Comparison of ENCODE assay signal across 6 cellular contexts in the genomic region with DNA sequence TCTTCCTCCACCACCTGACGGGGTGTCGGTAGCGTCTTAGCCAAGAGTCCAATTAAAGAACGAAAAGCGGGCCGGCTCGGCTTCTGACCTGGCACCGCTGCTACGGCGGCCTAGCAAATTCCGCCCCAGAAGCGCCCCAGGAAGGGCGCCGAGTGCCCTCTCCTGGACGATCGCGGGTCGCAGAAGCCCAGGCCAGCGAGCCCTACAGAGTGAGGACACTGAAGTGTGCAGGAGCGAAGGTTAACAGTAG. TPM values are rescaled to one million over a fixed set of nuclear protein-coding genes. Genes with fewer than 3 reads are reported as not detected.
DNase-seq lines count a peak whose midpoint lies in the region; ATAC-seq and TF ChIP-seq lines count a peak whose summit lies in the region.

No MANE protein-coding gene starts in this region.

- H3K4me2 ChIP-seq in IMR-90 (ENCODE audit: low read depth, low read length), result peak overlapping the region; percentile 75
- H3K4me2 ChIP-seq in smooth muscle cell, result peak overlapping the region; percentile 91

- H2BK20ac ChIP-seq in IMR-90 (ENCODE audit: low read depth, low read length), result no peak overlapping the region

- BruUV-seq in IMR-90 (replicated peaks; lab: Mats Ljungman, UMichigan), result no TSS peak

- intact Hi-C loops in IMR-90 (cut with micrococcal nuclease) (loop anchor here (2.0 kb wide), 2 partner anchors 28 to 72 kb away; a partner anchor contains a TSS), esophagus squamous epithelium (cut with DNase I) (loop anchor here (2.0 to 10.0 kb wide), 2 partner anchors 22 to 172 kb away; a partner anchor contains a TSS)

- peaks cover 32% of the 10 kb centered on the region for H3K79me2 ChIP-seq in smooth muscle cell (ENCODE audit: low read depth)

- TF ChIP-seq CTCF in IMR-90 (conservative IDR thresholded peaks at IDR 0.05; ENCODE audit: low read depth, low read length) (no peak), esophagus squamous epithelium (IDR thresholded peaks at IDR 0.05) (no peak), smooth muscle cell (IDR thresholded peaks at IDR 0.05; ENCODE audit: borderline replicate concordance, insufficient read depth, poor library complexity, severe bottlenecking) (no peak)

- POLR2A ChIA-PET in IMR-90 (lab: Charles Lee; ENCODE audit: unreplicated experiment), result no interaction called here

- 0% methylated on average over 4 of the region's 20 CpGs; no CpG with 5 or more reads in 1 of the 2 experiments for WGBS in IMR-90 (ENCODE audit: extremely low coverage in 2 of 2, insufficient read length in 1 of 2), 2 experiments
- 0% methylated on average over 10 of the region's 20 CpGs; no CpG with 5 or more reads in 1 of the 2 donors for WGBS in esophagus squamous epithelium, 2 donors
- under 1% methylated on average over 20 of the region's 20 CpGs for WGBS in smooth muscle cell (ENCODE audit: low lambda C conversion rate)

- ATAC-seq in GM18517 (IDR thresholded peaks at IDR 0.05; ENCODE audit: unreplicated experiment) (peak; percentile 28), IMR-90 (ENCODE audit: low read depth) (no peak)

- H3K79me1 ChIP-seq in IMR-90 (ENCODE audit: low read depth in 1 of 2, low read length in 2 of 2), result peaks cover 4 to 36% of the 10 kb centered on the region in 2 experiments; a peak in 2 of 4 replicates

- H3K23ac ChIP-seq in IMR-90 (ENCODE audit: low read depth, low read length), result peak overlapping the region; percentile 41; the same call in 1 of the 2 replicates

- H3K4me3 ChIP-seq in IMR-90 (ENCODE audit: insufficient read depth, low read depth, low read length), result peak overlapping the region; percentile 72
- peak overlapping the region; percentile 75 to 98 (median 94) for H3K4me3 ChIP-seq in esophagus squamous epithelium
- H3K4me3 ChIP-seq in smooth muscle cell, result peak overlapping the region; percentile 78

- dilution Hi-C loops in IMR-90 (cut with HindIII; ENCODE audit: low sequenced_read_pairs, unreplicated experiment), result no loop called here

- H3K14ac ChIP-seq in IMR-90 (replicated peaks; ENCODE audit: low read depth, low read length), result peak overlapping the region; percentile 81; the same call in 1 of the 2 replicates

- no peak overlapping the region; the same call in 2 of the 3 replicates for H2BK15ac ChIP-seq in IMR-90 (ENCODE audit: low read depth, low read length)

- H3K36me3 ChIP-seq in IMR-90 (ENCODE audit: control insufficient read depth, insufficient read depth, low read length) (peaks cover 11% of the 10 kb centered on the region; the same call in 1 of the 2 replicates), esophagus squamous epithelium (peaks cover 4 to 23% (median 12%) of the 10 kb centered on the region in 3 donors), smooth muscle cell (ENCODE audit: low read depth) (no peaks in the 10 kb centered on the region)

- peak overlapping the region; percentile 73 to 87 for H4K8ac ChIP-seq in IMR-90 (ENCODE audit: low read depth in 2 of 2, low read length in 2 of 2)

- H3K27me3 ChIP-seq in IMR-90 (ENCODE audit: control insufficient read depth, insufficient read depth, low read length), result no peaks in the 10 kb centered on the region
- H3K27me3 ChIP-seq in esophagus squamous epithelium, result no peaks in the 10 kb centered on the region
- H3K27me3 ChIP-seq in smooth muscle cell (ENCODE audit: low read depth), result no peaks in the 10 kb centered on the region

- H3K27ac ChIP-seq in IMR-90 (ENCODE audit: insufficient read depth, low read length) (peak overlapping the region; percentile 59), esophagus squamous epithelium (peak overlapping the region; percentile 86 to 98 (median 94)), smooth muscle cell (ENCODE audit: low read depth) (no peak overlapping the region)

- H4K20me1 ChIP-seq in IMR-90 (ENCODE audit: insufficient read depth, low read length) (peaks cover 16% of the 10 kb centered on the region), smooth muscle cell (ENCODE audit: low read depth) (peaks cover 25% of the 10 kb centered on the region)

- TF ChIP-seq POLR2A in IMR-90 (IDR thresholded peaks at IDR 0.05; ENCODE audit: low read depth, low read length), result no peak
- TF ChIP-seq POLR2A in esophagus squamous epithelium (IDR thresholded peaks at IDR 0.05), result no peak

- peak overlapping the region; percentile 12; the same call in 1 of the 2 replicates for H2BK120ac ChIP-seq in IMR-90 (ENCODE audit: low read depth, low read length)

- TF ChIP-seq RAD21 in IMR-90 (IDR thresholded peaks at IDR 0.05; ENCODE audit: low read length), result no peak

- no peaks in the 10 kb centered on the region for H3F3A ChIP-seq in smooth muscle cell (ENCODE audit: low read depth)

- peak overlapping the region; percentile 57 for H3K9ac ChIP-seq in IMR-90 (ENCODE audit: low read depth, low read length)
- peak overlapping the region; percentile 15 for H3K9ac ChIP-seq in smooth muscle cell (ENCODE audit: low read depth)

- no peak overlapping the region for H3K18ac ChIP-seq in IMR-90 (ENCODE audit: low read depth, low read length)

- H2AK5ac ChIP-seq in IMR-90 (ENCODE audit: low read depth, low read length), result no peak overlapping the region

- no peak overlapping the region; the same call in 1 of the 2 replicates for H3K56ac ChIP-seq in IMR-90 (ENCODE audit: extremely low read depth, insufficient read depth, low read length)

- peak overlapping the region; percentile 32 for H2BK5ac ChIP-seq in IMR-90 (ENCODE audit: low read depth, low read length, poor library complexity, severe bottlenecking)

- peak overlapping the region; percentile 35 for H4K5ac ChIP-seq in IMR-90 (ENCODE audit: low read depth, low read length)

- no peak for DNase-seq in IMR-90
- no peak for DNase-seq in esophagus squamous epithelium (lab: John Stamatoyannopoulos, UW)
- peak; percentile 73 for DNase-seq in smooth muscle cell (lab: John Stamatoyannopoulos, UW; ENCODE audit: unreplicated experiment)
- DNase-seq in GDM1 (lab: John Stamatoyannopoulos, UW), result no peak
- DNase-seq in NCI-H2196 (lab: John Stamatoyannopoulos, UW; ENCODE audit: unreplicated experiment), result no peak

- CTCF ChIA-PET in IMR-90 (lab: Yijun Ruan, JAX), result no interaction called here

- H3K9me3 ChIP-seq in IMR-90 (ENCODE audit: control insufficient read depth, insufficient read depth, low read length) (no peaks in the 10 kb centered on the region), esophagus squamous epithelium (no peaks in the 10 kb centered on the region), smooth muscle cell (replicated peaks; ENCODE audit: low read depth) (no peaks in the 10 kb centered on the region)

- H4K91ac ChIP-seq in IMR-90 (ENCODE audit: insufficient read depth, low read depth, low read length), result peak overlapping the region; percentile 74; the same call in 1 of the 2 replicates

- H3K4ac ChIP-seq in IMR-90 (ENCODE audit: low read depth, low read length), result peak overlapping the region; percentile 91

- H2AFZ ChIP-seq in IMR-90 (replicated peaks; ENCODE audit: low read length, poor library complexity) (peak overlapping the region; percentile 99), smooth muscle cell (ENCODE audit: low read depth) (peak overlapping the region; percentile 88)

- peak overlapping the region; percentile 84 for H2AK9ac ChIP-seq in IMR-90 (replicated peaks; ENCODE audit: low read depth, low read length, poor library complexity)

- no peaks in the 10 kb centered on the region; the same call in 1 of the 2 replicates for H3K9me1 ChIP-seq in IMR-90 (ENCODE audit: insufficient read depth, low read length)

- in situ Hi-C loops in IMR-90 (cut with MboI; ENCODE audit: low sequenced_read_pairs), result loop anchor here (5.0 kb wide), 1 partner anchor 169 kb away; a partner anchor contains a TSS

- H3K4me1 ChIP-seq in IMR-90 (ENCODE audit: control insufficient read depth, insufficient read depth, low read length) (peaks cover 14% of the 10 kb centered on the region), esophagus squamous epithelium (peaks cover 24 to 41% (median 25%) of the 10 kb centered on the region in 3 donors), smooth muscle cell (ENCODE audit: low read depth) (peaks cover 12% of the 10 kb centered on the region)

TF ChIP-seq in IMR-90, 13 proteins besides CTCF, POLR2A, EP300 and RAD21 (continues in another document):
- no peak for TF ChIP-seq MAZ (IDR thresholded peaks at IDR 0.05; ENCODE audit: borderline replicate concordance, low read depth, low read length)

RNA-seq across cellular contexts. Expression of a gene that starts 1.1 kb away (rescaled TPM):
- total RNA-seq in IMR-90 (2012; rRNA removed) (1.9 and 3.0 TPM in 2 replicates), esophagus squamous epithelium (10 to 100 TPM in 3 of 4 donors, 1 to 10 TPM in 1; 7.5 to 33.7 (median 15.6) TPM), smooth muscle cell (10.5 and 31.1 TPM in 2 replicates)
- polyA plus RNA-seq in IMR-90 (2012; rRNA removed) (27.5 and 30.7 TPM in 2 replicates), smooth muscle cell (8.8 and 11.2 TPM in 2 replicates)
- polyA plus RNA-seq in IMR-90 (2012; cell fraction: cytosol; rRNA removed), result 20.2 and 28.0 TPM in 2 replicates
- 163 and 263 TPM in 2 replicates for polyA plus RNA-seq in IMR-90 (2012; cell fraction: nucleus; rRNA removed; ENCODE audit: low replicate concordance)

RNA-seq across cellular contexts. Expression of a gene that starts 12.3 kb away (rescaled TPM):
- total RNA-seq in IMR-90 (2012; rRNA removed) (not detected in 2 replicates), esophagus squamous epithelium (under 1 TPM in 1 of 4 donors, not detected in 3; 0.38 TPM), smooth muscle cell (not detected in 2 replicates)
- polyA plus RNA-seq in IMR-90 (2012; rRNA removed) (not detected in 2 replicates), smooth muscle cell (1.0 and 1.3 TPM in 2 replicates)
- polyA plus RNA-seq in IMR-90 (2012; cell fraction: cytosol; rRNA removed), result not detected in 2 replicates
- polyA plus RNA-seq in IMR-90 (2012; cell fraction: nucleus; rRNA removed; ENCODE audit: low replicate concordance), result not detected in 2 replicates

RNA-seq across cellular contexts. Expression of a gene that starts 25.6 kb away (rescaled TPM):
- total RNA-seq in IMR-90 (2012; rRNA removed) (0.72 and 2.8 TPM in 2 replicates), esophagus squamous epithelium (1 to 10 TPM in 3 of 4 donors, under 1 TPM in 1; 0.87 to 4.8 (median 4.3) TPM), smooth muscle cell (1.2 and 1.7 TPM in 2 replicates)
- polyA plus RNA-seq in IMR-90 (2012; rRNA removed) (2.7 and 3.8 TPM in 2 replicates), smooth muscle cell (1.4 and 6.3 TPM in 2 replicates)
- 3.1 and 4.5 TPM in 2 replicates for polyA plus RNA-seq in IMR-90 (2012; cell fraction: cytosol; rRNA removed)
- 2.2 and 6.4 TPM in 2 replicates for polyA plus RNA-seq in IMR-90 (2012; cell fraction: nucleus; rRNA removed; ENCODE audit: low replicate concordance)

RNA-seq across cellular contexts. Expression of a gene that starts 28.6 kb away (rescaled TPM):
- total RNA-seq in IMR-90 (2012; rRNA removed) (6.1 and 8.1 TPM in 2 replicates), esophagus squamous epithelium (10 to 100 TPM; 10.2 to 19.0 (median 17.5) TPM), smooth muscle cell (14.6 and 17.0 TPM in 2 replicates)
- polyA plus RNA-seq in IMR-90 (2012; rRNA removed) (15.0 and 15.6 TPM in 2 replicates), smooth muscle cell (29.3 and 31.5 TPM in 2 replicates)
- polyA plus RNA-seq in IMR-90 (2012; cell fraction: cytosol; rRNA removed), result 10.4 and 13.4 TPM in 2 replicates
- 55.1 and 76.6 TPM in 2 replicates for polyA plus RNA-seq in IMR-90 (2012; cell fraction: nucleus; rRNA removed; ENCODE audit: low replicate concordance)

RNA-seq across cellular contexts. Expression of a gene that starts 28.8 kb away (rescaled TPM):
- total RNA-seq in IMR-90 (2012; rRNA removed), result 8.6 and 9.0 TPM in 2 replicates
- 47.0 and 59.1 TPM in 2 replicates for polyA plus RNA-seq in IMR-90 (2012; rRNA removed)
- polyA plus RNA-seq in IMR-90 (2012; cell fraction: cytosol; rRNA removed), result 37.3 and 47.2 TPM in 2 replicates
- 8.1 and 11.5 TPM in 2 replicates for polyA plus RNA-seq in IMR-90 (2012; cell fraction: nucleus; rRNA removed; ENCODE audit: low replicate concordance)
- 10 to 100 TPM; 23.3 to 33.9 (median 32.3) TPM for total RNA-seq in esophagus squamous epithelium
- total RNA-seq in smooth muscle cell, result 53.3 and 65.4 TPM in 2 replicates
- 137 and 167 TPM in 2 replicates for polyA plus RNA-seq in smooth muscle cell
